In genomic region chr1:197633447-197634039, GRCh38 we compare ENCODE assay signal across 22 cellular contexts.
DNase-seq lines count a peak whose midpoint lies in the region; ATAC-seq and TF ChIP-seq lines count a peak whose summit lies in the region.
"Had no signal": no experiment of that assay in that cellular context is flagged by ENCODE, and none has a peak within 500 bp of the region (broad histone marks: within the 10 kb centered on the region; RNA-seq: fewer than 3 reads in every experiment).

No MANE protein-coding gene starts in this region.

- 91% methylated on average over 2 of the region's 2 CpGs; no CpG with 5 or more reads in 1 of the 2 experiments for WGBS in endodermal cell (ENCODE audit: insufficient coverage in 1 of 2, insufficient read length in 1 of 2), 2 experiments
- WGBS in stomach, 5 donors: 66 to 77% (median 76%) methylated on average over 2 of the region's 2 CpGs

- no peaks in the 10 kb centered on the region for H3K9me2 ChIP-seq in GM23338 (ENCODE audit: insufficient read depth)
- H3K9me2 ChIP-seq: SK-N-SH had no signal

- peaks cover 5% of the 10 kb centered on the region; the same call in 2 of the 3 replicates for H3K4me1 Mint-ChIP-seq in GM23338
- H3K4me1 Mint-ChIP-seq in endodermal cell: no peaks in the 10 kb centered on the region

- no peaks in the 10 kb centered on the region for H3K36me3 ChIP-seq in GM23338 (ENCODE audit: insufficient read depth)
- no peaks in the 10 kb centered on the region for H3K36me3 ChIP-seq in endodermal cell (ENCODE audit: control insufficient read depth, insufficient read depth, low read length)
- H3K36me3 ChIP-seq in stomach: peaks cover 0 to 24% (median 8%) of the 10 kb centered on the region in 4 donors

- H3K4me2 ChIP-seq in GM23338: no peak overlapping the region
- H3K4me2 ChIP-seq: SK-N-SH had no signal

- peaks cover 10% of the 10 kb centered on the region for H3K4me1 ChIP-seq in GM23338 (ENCODE audit: insufficient read depth)
- H3K4me1 ChIP-seq in endodermal cell (ENCODE audit: control insufficient read depth, insufficient read depth, low read length): no peaks in the 10 kb centered on the region
- no peaks in the 10 kb centered on the region for H3K4me1 ChIP-seq in stomach
- H3K4me1 ChIP-seq: Caco-2 had no signal

- no peaks in the 10 kb centered on the region for H4K20me1 ChIP-seq in GM23338 (replicated peaks; ENCODE audit: insufficient read depth)

- H3K4me3 ChIP-seq in GM23338 (no peak overlapping the region), endodermal cell (ENCODE audit: low read length) (no peak overlapping the region), stomach (no peak overlapping the region)
- H3K4me3 ChIP-seq: K562 had no signal

- DNase-seq in COR-L47 (lab: John Stamatoyannopoulos, UW) (peak; percentile 60), GM23338 (ENCODE audit: low spot score) (peak; percentile 44), NCI-H69 (lab: John Stamatoyannopoulos, UW) (peak; percentile 92), endodermal cell (peak; percentile 35), substantia nigra (lab: John Stamatoyannopoulos, UW) (no peak), stomach (no peak), HT-29 (ENCODE audit: low spot score) (no peak), DMS 273 (lab: John Stamatoyannopoulos, UW; ENCODE audit: unreplicated experiment) (no peak)
- DNase-seq: ACHN, AML-193, Caco-2, DMS79, NCI-H1930, NCI-H446, NCI-H82, Right ventricle myocardium superior, SK-N-SH, T-helper 1 cell, T1000 had no signal

- H3K27ac Mint-ChIP-seq in GM23338: no peak overlapping the region
- no peak overlapping the region for H3K27ac Mint-ChIP-seq in endodermal cell
- H3K27ac Mint-ChIP-seq: CD14-positive monocyte had no signal

- ATAC-seq in GM23338: peak; percentile 79
- ATAC-seq: HCT116, K562 had no signal

- no peak for TF ChIP-seq EP300 in stomach (IDR thresholded peaks at IDR 0.05)

- H3F3A ChIP-seq in GM23338 (replicated peaks; ENCODE audit: low read depth): no peaks in the 10 kb centered on the region

- H3K4me3 Mint-ChIP-seq in GM23338 (no peak overlapping the region), endodermal cell (no peak overlapping the region)
- H3K4me3 Mint-ChIP-seq: CD14-positive monocyte had no signal

- H3K27ac ChIP-seq in GM23338 (ENCODE audit: low read depth) (no peak overlapping the region), endodermal cell (ENCODE audit: low read depth, low read length) (no peak overlapping the region), substantia nigra (ENCODE audit: low read depth, low read length, poor library complexity, severe bottlenecking) (no peak overlapping the region), stomach (no peak overlapping the region)

- no peak for TF ChIP-seq POLR2A in stomach (IDR thresholded peaks at IDR 0.05)

- no peak overlapping the region for H3K9ac ChIP-seq in endodermal cell (ENCODE audit: extremely low read depth, low read length, poor library complexity, severe bottlenecking)
- H3K9ac ChIP-seq: SK-N-SH had no signal

- H3K79me2 ChIP-seq in GM23338 (replicated peaks; ENCODE audit: insufficient read depth): no peaks in the 10 kb centered on the region

- TF ChIP-seq CTCF in GM23338 (conservative IDR thresholded peaks at IDR 0.05; ENCODE audit: low read depth in 2 of 2) (no peak), endodermal cell (conservative IDR thresholded peaks at IDR 0.05) (no peak), stomach (IDR thresholded peaks at IDR 0.05) (no peak)

- no peaks in the 10 kb centered on the region for H3K27me3 ChIP-seq in GM23338 (ENCODE audit: insufficient read depth)
- no peaks in the 10 kb centered on the region for H3K27me3 ChIP-seq in endodermal cell (ENCODE audit: control insufficient read depth, insufficient read depth, low read length, poor library complexity, severe bottlenecking)
- H3K27me3 ChIP-seq in stomach: no peaks in the 10 kb centered on the region

- H3K9me3 ChIP-seq in endodermal cell (ENCODE audit: control insufficient read depth, low read length): no peaks in the 10 kb centered on the region
- peaks cover 0 to 6% (median 3%) of the 10 kb centered on the region in 4 donors for H3K9me3 ChIP-seq in stomach
- H3K9me3 ChIP-seq: Caco-2, SK-N-SH had no signal

- H2AFZ ChIP-seq in GM23338: no peak overlapping the region

- H3K9me3 Mint-ChIP-seq in GM23338 (no peaks in the 10 kb centered on the region), endodermal cell (peaks cover 5% of the 10 kb centered on the region)

- peaks cover 3% of the 10 kb centered on the region; the same call in 1 of the 3 replicates for H3K36me3 Mint-ChIP-seq in GM23338 (ENCODE audit: low read depth)
- H3K36me3 Mint-ChIP-seq in endodermal cell (ENCODE audit: low read depth): peaks cover 3% of the 10 kb centered on the region

- H3K27me3 Mint-ChIP-seq in GM23338 (ENCODE audit: insufficient read depth, low read depth, poor library complexity) (no peaks in the 10 kb centered on the region), endodermal cell (ENCODE audit: insufficient read depth) (no peaks in the 10 kb centered on the region)

- intact Hi-C loops in stomach (cut with DNase I; ENCODE audit: low total_unique reads): no loop called here

TF ChIP-seq in GM23338, 12 proteins besides CTCF, POLR2A, EP300 and RAD21:
- TF ChIP-seq ZNF462 (CRISPR knock-in tag; IDR thresholded peaks at IDR 0.05) (no peak), POLR2AphosphoS5 (IDR thresholded peaks at IDR 0.05; ENCODE audit: low read depth) (no peak), CREB1 (CRISPR knock-in tag; IDR thresholded peaks at IDR 0.05; ENCODE audit: low read depth) (no peak)

Comparison
In these comparisons a context has a peak if more than half of its experiments do, and no peak if none do; other contexts are left out.
1. DNase-seq: peak in COR-L47 (single experiment), GM23338 (single experiment), NCI-H69 (single experiment) and endodermal cell (single experiment); none in substantia nigra (0 of 49), stomach (single experiment), HT-29 (single experiment) and DMS 273 (single experiment).